ENCODE assay signal across 8 cellular contexts in the genomic region with DNA sequence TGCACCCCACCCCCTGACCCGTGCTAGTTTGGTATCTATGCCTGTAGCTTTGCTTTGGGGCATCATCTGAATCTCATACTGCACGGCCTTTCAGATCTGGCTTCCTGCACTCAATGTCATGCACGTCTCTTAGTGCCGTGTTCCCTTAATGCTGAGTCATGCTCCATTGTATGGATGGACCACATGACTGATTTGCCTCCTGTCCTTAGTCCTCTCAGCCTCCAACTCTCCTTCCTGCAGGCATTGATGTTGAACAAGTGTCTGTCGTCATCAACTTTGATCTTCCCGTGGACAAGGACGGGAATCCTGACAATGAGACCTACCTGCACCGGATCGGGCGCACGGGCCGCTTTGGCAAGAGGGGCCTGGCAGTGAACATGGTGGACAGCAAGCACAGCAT. TPM values are rescaled to one million over a fixed set of nuclear protein-coding genes. Genes with fewer than 3 reads are reported as not detected.
A peak's percentile ranks its signal among the peaks of the same experiment; 100 is the strongest.
DNase-seq lines count a peak whose midpoint lies in the region; ATAC-seq, FAIRE-seq and TF ChIP-seq lines count a peak whose summit lies in the region.
"Not testable (repeated sequence)": the region's sequence is repeated elsewhere in the genome, so short reads cannot be mapped to it uniquely, and the experiment has no call there.

No MANE protein-coding gene starts in this region.

- not testable (repeated sequence) for H3K4me1 ChIP-seq in H1 (replicated peaks in 1 of 4; ENCODE audit: control insufficient read depth in 3 of 4, insufficient read depth in 4 of 4, low read length in 3 of 4)

- H3K36me3 ChIP-seq in H1 (ENCODE audit: control insufficient read depth in 2 of 4, insufficient read depth in 4 of 4, low read length in 3 of 4), result peaks cover 17 to 31% (median 28%) of the 10 kb centered on the region in 4 experiments

- not testable (repeated sequence) for H3K56ac ChIP-seq in H1 (replicated peaks; ENCODE audit: insufficient read length, low read depth, low read length)

- not testable (repeated sequence) for H4K20me1 ChIP-seq in H1 (replicated peaks in 1 of 2; ENCODE audit: control insufficient read depth in 1 of 2, insufficient read depth in 2 of 2, low read length in 2 of 2)

- H4K8ac ChIP-seq in H1 (ENCODE audit: extremely low read depth, insufficient read depth, low read length), result not testable (repeated sequence)

- H2AK5ac ChIP-seq in H1 (ENCODE audit: low read depth, low read length), result not testable (repeated sequence)

- CTCF ChIA-PET in RWPE1 (lab: Yijun Ruan, JAX); activated CD8-positive, alpha-beta T cell treated with anti-CD3 and anti-CD28 coated beads for 36 hours (lab: Charles Lee): not testable (repeated sequence)
- CTCF ChIA-PET in H1 (lab: Charles Lee; ENCODE audit: partially characterized antibody), result interaction anchor here (1.0 to 2.8 kb wide), 3 partner anchors 9 to 17 kb away, joined by 3 to 24 read pairs (median 8); a partner anchor contains a TSS

- H3K18ac ChIP-seq in H1 (ENCODE audit: extremely low read depth, low read length), result not testable (repeated sequence)

- H2BK5ac ChIP-seq in H1 (ENCODE audit: low read depth, low read length), result 0 out of 2 replicates have a peak overlapping the region, but pooled peaks have one; percentile 6

- not testable (repeated sequence) for TF ChIP-seq RAD21 in H1 (IDR thresholded peaks at IDR 0.05 in 1 of 2, conservative IDR thresholded peaks at IDR 0.05 in 1 of 2; ENCODE audit: low read depth in 2 of 2, low read length in 2 of 2)

- H3K14ac ChIP-seq in H1 (ENCODE audit: insufficient read length), result not testable (repeated sequence)

- not testable (repeated sequence) for H3K4ac ChIP-seq in H1 (replicated peaks; ENCODE audit: insufficient read length, low read depth, low read length)

- H3K9me3 Mint-ChIP-seq in activated CD8-positive, alpha-beta T cell treated with anti-CD3 and anti-CD28 coated beads for 36 hours; neural crest cell: not testable (repeated sequence)

- not testable (repeated sequence) for TF ChIP-seq CTCF in RWPE1 (conservative IDR thresholded peaks at IDR 0.05; ENCODE audit: low read depth); activated CD8-positive, alpha-beta T cell treated with anti-CD3 and anti-CD28 coated beads for 36 hours (IDR thresholded peaks at IDR 0.05); H1 (IDR thresholded peaks at IDR 0.05; ENCODE audit: control extremely low read depth in 1 of 3, insufficient read depth in 1 of 3, low read depth in 1 of 3, low read length in 3 of 3); neural crest cell (conservative IDR thresholded peaks at IDR 0.05)

- not testable (repeated sequence) for H2BK120ac ChIP-seq in H1 (replicated peaks; ENCODE audit: low read depth, low read length)

- not testable (repeated sequence) for TF ChIP-seq POLR2A in GM12891 (IDR thresholded peaks at IDR 0.05; ENCODE audit: low read depth, low read length); H1 (IDR thresholded peaks at IDR 0.05; ENCODE audit: control extremely low read depth in 1 of 2, low read depth in 2 of 2, low read length in 2 of 2)

- WGBS in H1 (ENCODE audit: extremely low coverage in 1 of 2, insufficient coverage in 1 of 2, insufficient read length in 1 of 2, insufficient replicate concordance in 2 of 2, low coverage in 1 of 2, low lambda C conversion rate in 2 of 2, missing lambda C conversion rate in 1 of 2), 2 experiments, result 91% methylated on average over 4 of the region's 12 CpGs; no CpG with 5 or more reads in 1 of the 2 experiments

- H3K4me1 Mint-ChIP-seq in activated CD8-positive, alpha-beta T cell treated with anti-CD3 and anti-CD28 coated beads for 36 hours (ENCODE audit: low read depth); neural crest cell: not testable (repeated sequence)

- not testable (repeated sequence) for H3K9ac ChIP-seq in H1 (replicated peaks in 1 of 4; ENCODE audit: extremely low read depth in 1 of 4, low read depth in 3 of 4, low read length in 3 of 4)

- H3K23me2 ChIP-seq in H1 (ENCODE audit: low read depth, low read length), result not testable (repeated sequence)

- not testable (repeated sequence) for H3K4me3 Mint-ChIP-seq in activated CD8-positive, alpha-beta T cell treated with anti-CD3 and anti-CD28 coated beads for 36 hours; neural crest cell

- H4K91ac ChIP-seq in H1 (replicated peaks; ENCODE audit: insufficient read length, low read length), result not testable (repeated sequence)

- not testable (repeated sequence) for H3K4me3 ChIP-seq in H1 (ENCODE audit: extremely low read depth in 1 of 4, insufficient read depth in 2 of 4, low read depth in 3 of 4, low read length in 4 of 4)

- peak overlapping the region; percentile 13 for H3K27ac Mint-ChIP-seq in activated CD8-positive, alpha-beta T cell treated with anti-CD3 and anti-CD28 coated beads for 36 hours
- H3K27ac Mint-ChIP-seq in neural crest cell (ENCODE audit: unreplicated experiment), result peak overlapping the region; percentile 95

- not testable (repeated sequence) for H2BK12ac ChIP-seq in H1 (ENCODE audit: low read depth, low read length)

- not testable (repeated sequence) for H3K23ac ChIP-seq in H1 (ENCODE audit: insufficient read length)

- not testable (repeated sequence) for H2BK15ac ChIP-seq in H1 (ENCODE audit: low read length)

- not testable (repeated sequence) for H3K4me2 ChIP-seq in H1 (ENCODE audit: insufficient read depth in 1 of 2, low read depth in 2 of 2, low read length in 2 of 2)

- FAIRE-seq in GM12891 (lab: Jason Lieb, UNC), result peak; percentile 26
- not testable (repeated sequence) for FAIRE-seq in H1 (lab: Jason Lieb, UNC)
- peak; percentile 48 for FAIRE-seq in urothelium cell line (lab: Jason Lieb, UNC)

- not testable (repeated sequence) for H2BK20ac ChIP-seq in H1 (ENCODE audit: low read length)

- H4K5ac ChIP-seq in H1 (ENCODE audit: insufficient read length, low read depth, low read length), result not testable (repeated sequence)

- not testable (repeated sequence) for DNase-seq in GM12891 (ENCODE audit: insufficient read length, low spot score); RWPE1 (ENCODE audit: low spot score); activated CD8-positive, alpha-beta T cell treated with anti-CD3 and anti-CD28 coated beads for 36 hours; H1 (ENCODE audit: low read depth in 1 of 2, low spot score in 2 of 2); neural crest cell (ENCODE audit: low read depth, low spot score); urothelium cell line (ENCODE audit: low spot score)
- peak; percentile 45 for DNase-seq in foreskin melanocyte

- intact Hi-C loops in activated CD8-positive, alpha-beta T cell treated with anti-CD3 and anti-CD28 coated beads for 36 hours (cut with micrococcal nuclease), result not testable (repeated sequence)

- not testable (repeated sequence) for H3K27me3 Mint-ChIP-seq in activated CD8-positive, alpha-beta T cell treated with anti-CD3 and anti-CD28 coated beads for 36 hours; neural crest cell (ENCODE audit: low read depth)

- not testable (repeated sequence) for TF ChIP-seq EP300 in H1 (IDR thresholded peaks at IDR 0.05; ENCODE audit: borderline replicate concordance in 1 of 2, low read depth in 2 of 2, low read length in 2 of 2)

- not testable (repeated sequence) for H3K27me3 ChIP-seq in H1 (replicated peaks in 1 of 4; ENCODE audit: control insufficient read depth in 3 of 4, extremely low read depth in 1 of 4, insufficient read depth in 3 of 4, low read length in 3 of 4)

- ATAC-seq in activated CD8-positive, alpha-beta T cell treated with anti-CD3 and anti-CD28 coated beads for 36 hours, result not testable (repeated sequence)

- H3K36me3 Mint-ChIP-seq in activated CD8-positive, alpha-beta T cell treated with anti-CD3 and anti-CD28 coated beads for 36 hours (ENCODE audit: low read depth), result peaks cover 22% of the 10 kb centered on the region
- peaks cover 13% of the 10 kb centered on the region for H3K36me3 Mint-ChIP-seq in neural crest cell (ENCODE audit: low read depth)

- not testable (repeated sequence) for H3K79me1 ChIP-seq in H1 (ENCODE audit: low read depth, low read length)

- H3K79me2 ChIP-seq in H1 (ENCODE audit: control insufficient read depth in 1 of 2, insufficient read depth in 2 of 2, low read length in 2 of 2), result not testable (repeated sequence)

- POLR2A ChIA-PET in RWPE1 (lab: Yijun Ruan, JAX; ENCODE audit: low non-redundant PET); activated CD8-positive, alpha-beta T cell treated with anti-CD3 and anti-CD28 coated beads for 36 hours (lab: Charles Lee): not testable (repeated sequence)
- POLR2A ChIA-PET in H1 (lab: Charles Lee; ENCODE audit: partially characterized antibody), result interaction anchor here (1.4 to 1.5 kb wide), 2 partner anchors 44 to 60 kb away, joined by 3 read pairs; a partner anchor contains a TSS

- not testable (repeated sequence) for H2AFZ ChIP-seq in H1 (ENCODE audit: low read length)

- not testable (repeated sequence) for H3K9me3 ChIP-seq in H1 (ENCODE audit: insufficient read depth in 2 of 2, low read depth in 1 of 2, low read length in 1 of 2)

- H3K27ac ChIP-seq in RWPE1 (peak overlapping the region; percentile 42), angular gyrus (ENCODE audit: low read depth, low read length) (peak overlapping the region; percentile 56)
- H3K27ac ChIP-seq in H1 (ENCODE audit: low read depth, low read length), result not testable (repeated sequence)

RNA-seq across cellular contexts. Expression of a gene that starts 14.0 kb away (rescaled TPM):
- polyA plus RNA-seq in GM12891 (2012; ENCODE audit: low read depth, missing spikeins), result 22.5 TPM
- 10 to 100 TPM; 45.5 to 47.2 TPM for total RNA-seq in activated CD8-positive, alpha-beta T cell treated with anti-CD3 and anti-CD28 coated beads for 36 hours
- total RNA-seq in H1 (2021; fragmentation: NEBNext Ultra II Directional; extraction: Animal tissue kit (Norgen Biotek cat#: 25700)), result 50.3 and 50.8 TPM in 2 replicates
- 27.9 and 30.7 TPM in 2 replicates for polyA plus RNA-seq in H1 (2011; rRNA removed)
- polyA plus RNA-seq in H1 (2011; cell fraction: cytosol; rRNA removed), result 47.6 TPM
- 31.2 TPM for polyA plus RNA-seq in H1 (2011; cell fraction: nucleus; rRNA removed)
- polyA plus RNA-seq in H1 (2012, experiment 1 of 2), result 38.5 to 47.8 TPM (median 41.1 TPM) in 4 replicates
- polyA plus RNA-seq in H1 (2012, experiment 2 of 2), result 31.1 TPM
- polyA plus RNA-seq in H1 (2013, experiment 1 of 2), result 30.0 TPM
- 31.2 TPM for polyA plus RNA-seq in H1 (2013, experiment 2 of 2)
- polyA minus RNA-seq in H1 (2011; rRNA and poly(A)+ RNA removed), result 54.7 and 67.1 TPM in 2 replicates
- 40.7 TPM for polyA minus RNA-seq in H1 (2011; cell fraction: cytosol; rRNA and poly(A)+ RNA removed)
- 33.1 TPM for polyA minus RNA-seq in H1 (2011; cell fraction: nucleus; rRNA and poly(A)+ RNA removed)
- total RNA-seq in neural crest cell, result 55.2 and 61.8 TPM in 2 replicates

RNA-seq across cellular contexts. Expression of a gene that starts 33.7 kb away (rescaled TPM):
- 29.2 TPM for polyA plus RNA-seq in GM12891 (2012; ENCODE audit: low read depth, missing spikeins)
- total RNA-seq in activated CD8-positive, alpha-beta T cell treated with anti-CD3 and anti-CD28 coated beads for 36 hours, result 10 to 100 TPM; 34.8 to 42.2 TPM
- total RNA-seq in H1 (2021; fragmentation: NEBNext Ultra II Directional; extraction: Animal tissue kit (Norgen Biotek cat#: 25700)), result 42.7 and 46.6 TPM in 2 replicates
- polyA plus RNA-seq in H1 (2011; rRNA removed), result 36.5 and 40.5 TPM in 2 replicates
- polyA plus RNA-seq in H1 (2011; cell fraction: cytosol; rRNA removed), result 39.7 TPM
- polyA plus RNA-seq in H1 (2011; cell fraction: nucleus; rRNA removed), result 42.3 TPM
- polyA plus RNA-seq in H1 (2012, experiment 1 of 2), result 39.9 to 49.7 TPM (median 47.9 TPM) in 4 replicates
- 23.1 TPM for polyA plus RNA-seq in H1 (2012, experiment 2 of 2)
- polyA plus RNA-seq in H1 (2013, experiment 1 of 2), result 34.6 TPM
- polyA plus RNA-seq in H1 (2013, experiment 2 of 2), result 34.9 TPM
- 23.3 and 29.1 TPM in 2 replicates for polyA minus RNA-seq in H1 (2011; rRNA and poly(A)+ RNA removed)
- polyA minus RNA-seq in H1 (2011; cell fraction: cytosol; rRNA and poly(A)+ RNA removed), result 14.5 TPM
- polyA minus RNA-seq in H1 (2011; cell fraction: nucleus; rRNA and poly(A)+ RNA removed), result 17.2 TPM
- 39.7 and 45.2 TPM in 2 replicates for total RNA-seq in neural crest cell

RNA-seq across cellular contexts. Expression of a gene that starts 43.4 kb away (rescaled TPM):
- polyA plus RNA-seq in GM12891 (2012; ENCODE audit: low read depth, missing spikeins), result 73.7 TPM
- total RNA-seq in activated CD8-positive, alpha-beta T cell treated with anti-CD3 and anti-CD28 coated beads for 36 hours, result 100 to 1,000 TPM; 160 to 162 TPM
- 231 and 235 TPM in 2 replicates for total RNA-seq in H1 (2021; fragmentation: NEBNext Ultra II Directional; extraction: Animal tissue kit (Norgen Biotek cat#: 25700))
- polyA plus RNA-seq in H1 (2011; rRNA removed), result 130 and 164 TPM in 2 replicates
- polyA plus RNA-seq in H1 (2011; cell fraction: cytosol; rRNA removed), result 244 TPM
- 347 TPM for polyA plus RNA-seq in H1 (2011; cell fraction: nucleus; rRNA removed)
- polyA plus RNA-seq in H1 (2012, experiment 1 of 2), result 193 to 234 TPM (median 226 TPM) in 4 replicates
- 90.4 TPM for polyA plus RNA-seq in H1 (2012, experiment 2 of 2)
- 92.4 TPM for polyA plus RNA-seq in H1 (2013, experiment 1 of 2)
- 88.3 TPM for polyA plus RNA-seq in H1 (2013, experiment 2 of 2)
- polyA minus RNA-seq in H1 (2011; rRNA and poly(A)+ RNA removed), result 256 and 302 TPM in 2 replicates
- 155 TPM for polyA minus RNA-seq in H1 (2011; cell fraction: cytosol; rRNA and poly(A)+ RNA removed)
- polyA minus RNA-seq in H1 (2011; cell fraction: nucleus; rRNA and poly(A)+ RNA removed), result 111 TPM
- total RNA-seq in neural crest cell, result 128 and 129 TPM in 2 replicates
